8 cellular contexts compared by ENCODE assay signal in genomic region chr7:48109848-48110663, GRCh38. TPM values are rescaled to one million over a fixed set of nuclear protein-coding genes. Genes with fewer than 3 reads are reported as not detected.
DNase-seq lines count a peak whose midpoint lies in the region; ATAC-seq lines count a peak whose summit lies in the region.

No MANE protein-coding gene starts in this region.

- H3K9me3 Mint-ChIP-seq in memory B cell = no peaks in the 10 kb centered on the region

- H3K36me3 Mint-ChIP-seq in memory B cell = peaks cover 3% of the 10 kb centered on the region

- no peak overlapping the region for H3K27ac Mint-ChIP-seq in memory B cell

- peaks cover 4% of the 10 kb centered on the region for H3K4me1 Mint-ChIP-seq in memory B cell

- ATAC-seq in GM18861 (IDR thresholded peaks at IDR 0.05; ENCODE audit: unreplicated experiment) (peak; percentile 91), HG03064 (IDR thresholded peaks at IDR 0.05; ENCODE audit: low read depth, unreplicated experiment) (peak; percentile 80), memory B cell (ENCODE audit: low read depth) (peak; percentile 93)

- no peak overlapping the region for H3K4me3 Mint-ChIP-seq in memory B cell

- H3K27me3 Mint-ChIP-seq in memory B cell = peaks cover 5% of the 10 kb centered on the region

- DNase-seq in AML-193 (lab: John Stamatoyannopoulos, UW) (peak; percentile 5 to 33), NCI-H2196 (lab: John Stamatoyannopoulos, UW; ENCODE audit: unreplicated experiment) (peak; percentile 71), dermis microvascular lymphatic vessel endothelial cell (ENCODE audit: low read depth in 2 of 2) (peak; percentile 29 to 57), memory B cell (ENCODE audit: low spot score in 2 of 2) (peak; percentile 89 to 92)
- peak; percentile 92 for DNase-seq in activated CD4-positive, alpha-beta T cell treated with anti-CD3 and anti-CD28 coated beads, Interleukin-2, amount 50 U/mL, for 1 hour
- peak; percentile 82 to 85 for DNase-seq in stimulated activated CD8-positive, alpha-beta memory T cell treated with anti-CD3 and anti-CD28 coated beads, Interleukin-4, amount 100 ng/mL, for 1 hour (ENCODE audit: low read depth in 2 of 2, low spot score in 1 of 2)

RNA-seq across cellular contexts. Expression of gene UPP1, which starts 21.0 kb away (rescaled TPM):
- 8.3 and 9.1 TPM in 2 replicates for total RNA-seq in dermis microvascular lymphatic vessel endothelial cell

Comparison
In these comparisons a context has a peak if more than half of its experiments do, and no peak if none do; other contexts are left out.
1. Peak in every context shown above with its lines: DNase-seq and ATAC-seq.
2. DNase-seq: peak in every context shown above with its lines; median percentile 92 in activated CD4-positive, alpha-beta T cell treated with anti-CD3 and anti-CD28 coated beads, Interleukin-2, amount 50 U/mL, for 1 hour; 90 in memory B cell; 84 in stimulated activated CD8-positive, alpha-beta memory T cell treated with anti-CD3 and anti-CD28 coated beads, Interleukin-4, amount 100 ng/mL, for 1 hour; 71 in NCI-H2196; 43 in dermis microvascular lymphatic vessel endothelial cell; 19 in AML-193.